Comparison of ENCODE assay signal across 27 cellular contexts in genomic region chr15:82978438-82978837, GRCh38.
"Had no signal": no experiment of that assay in that cellular context is flagged by ENCODE, and none has a peak within 500 bp of the region (broad histone marks: within the 10 kb centered on the region; RNA-seq: fewer than 3 reads in every experiment).

No MANE protein-coding gene starts in this region.

- H3K36me3 Mint-ChIP-seq: natural killer cell, neural progenitor cell had no signal

- ATAC-seq: natural killer cell; psoas muscle; right cardiac atrium; right lobe of liver; stimulated activated memory B cell treated with anti-CD40 and anti-IgM and Interleukin-4, amounts not matched to agents 10 μg/mL and 1 μg/mL and 100 μg/mL, for 72 hours; stimulated activated naive CD8-positive, alpha-beta T cell treated with anti-CD3 and anti-CD28 coated beads, Interleukin-15, amount 100 ng/mL, for 72 hours; stimulated activated naive CD8-positive, alpha-beta T cell treated with anti-CD3 and anti-CD28 coated beads, Interleukin-15, Interleukin-2, amounts not matched to agents 100 U/mL and 50 U/mL, for 24 hours; upper lobe of right lung had no signal

- H3K27ac Mint-ChIP-seq: natural killer cell; nephron; neural progenitor cell; progenitor cell of endocrine pancreas; stimulated activated memory B cell treated with anti-CD40 and anti-IgM and Interleukin-4, amounts not matched to agents 10 μg/mL and 1 μg/mL and 100 μg/mL, for 72 hours; type B pancreatic cell had no signal

- H3K27me3 Mint-ChIP-seq: progenitor cell of endocrine pancreas; stimulated activated memory B cell treated with anti-CD40 and anti-IgM and Interleukin-4, amounts not matched to agents 10 μg/mL and 1 μg/mL and 100 μg/mL, for 72 hours; stimulated activated naive CD8-positive, alpha-beta T cell treated with anti-CD3 and anti-CD28 coated beads, Interleukin-15, amount 100 ng/mL, for 72 hours; type B pancreatic cell had no signal

- DNase-seq: natural killer cell; occipital lobe; ovary; posterior cingulate gyrus; psoas muscle; right cardiac atrium; right lobe of liver; sigmoid colon; small intestine; stimulated activated CD4-positive, alpha-beta T cell treated with anti-CD3 and anti-CD28 coated beads, Interleukin-15, amount 100 ng/mL, for 24 hours; stimulated activated CD4-positive, alpha-beta T cell treated with anti-CD3 and anti-CD28 coated beads, Interleukin-2, amount 100 ng/mL, for 24 hours; stimulated activated CD4-positive, alpha-beta T cell treated with anti-CD3 and anti-CD28 coated beads, Interleukin-2, amount 100 ng/mL, for 48 hours; stimulated activated CD4-positive, alpha-beta T cell treated with anti-CD3 and anti-CD28 coated beads, Interleukin-4, amount 100 ng/mL, for 24 hours; stimulated activated naive CD4-positive, alpha-beta T cell; stimulated activated naive CD8-positive, alpha-beta T cell treated with anti-CD3 and anti-CD28 coated beads, Interleukin-15, amount 100 ng/mL, for 72 hours; stimulated activated naive CD8-positive, alpha-beta T cell treated with anti-CD3 and anti-CD28 coated beads, Interleukin-15, Interleukin-2, amounts not matched to agents 100 U/mL and 50 U/mL, for 24 hours; substantia nigra; testis; tibial artery; transverse colon; upper lobe of right lung; uterus had no signal

- H3K4me1 Mint-ChIP-seq: natural killer cell; nephron; neural progenitor cell; stimulated activated memory B cell treated with anti-CD40 and anti-IgM and Interleukin-4, amounts not matched to agents 10 μg/mL and 1 μg/mL and 100 μg/mL, for 72 hours; stimulated activated naive CD8-positive, alpha-beta T cell treated with anti-CD3 and anti-CD28 coated beads, Interleukin-15, amount 100 ng/mL, for 72 hours had no signal

- H3K9me3 Mint-ChIP-seq: natural killer cell; nephron; neural progenitor cell; stimulated activated memory B cell treated with anti-CD40 and anti-IgM and Interleukin-4, amounts not matched to agents 10 μg/mL and 1 μg/mL and 100 μg/mL, for 72 hours; stimulated activated naive CD8-positive, alpha-beta T cell treated with anti-CD3 and anti-CD28 coated beads, Interleukin-15, amount 100 ng/mL, for 72 hours; type B pancreatic cell had no signal

- H3K4me3 Mint-ChIP-seq: natural killer cell; nephron; neural progenitor cell; stimulated activated memory B cell treated with anti-CD40 and anti-IgM and Interleukin-4, amounts not matched to agents 10 μg/mL and 1 μg/mL and 100 μg/mL, for 72 hours; stimulated activated naive CD8-positive, alpha-beta T cell treated with anti-CD3 and anti-CD28 coated beads, Interleukin-15, amount 100 ng/mL, for 72 hours; type B pancreatic cell had no signal
